Comparison of ENCODE assay signal across 9 cellular contexts in genomic region chr2:152432206-152432653, GRCh38.
DNase-seq lines count a peak whose midpoint lies in the region; TF ChIP-seq lines count a peak whose summit lies in the region.
"Had no signal": no experiment of that assay in that cellular context is flagged by ENCODE, and none has a peak within 500 bp of the region (broad histone marks: within the 10 kb centered on the region; RNA-seq: fewer than 3 reads in every experiment).

No MANE protein-coding gene starts in this region.

- no peak overlapping the region for H2AFZ ChIP-seq in PC-9

- no peaks in the 10 kb centered on the region for H3K9me3 ChIP-seq in PC-9 (ENCODE audit: insufficient read depth, low read depth)
- no peaks in the 10 kb centered on the region for H3K9me3 ChIP-seq in thyroid gland

- H3K36me3 Mint-ChIP-seq in progenitor cell of endocrine pancreas (ENCODE audit: insufficient read depth) = no peaks in the 10 kb centered on the region
- H3K36me3 Mint-ChIP-seq in chondrocyte (ENCODE audit: low read depth) = no peaks in the 10 kb centered on the region

- H3K4me1 ChIP-seq in PC-9 (replicated peaks; ENCODE audit: insufficient read depth) = peaks cover 30% of the 10 kb centered on the region
- H3K4me1 ChIP-seq in thyroid gland = peaks cover 9 to 13% of the 10 kb centered on the region in 2 donors

- H3K4me1 Mint-ChIP-seq in progenitor cell of endocrine pancreas (ENCODE audit: low read depth) (peaks cover 26% of the 10 kb centered on the region), chondrocyte (ENCODE audit: low read depth) (peaks cover 13% of the 10 kb centered on the region)

- H3K36me3 ChIP-seq in PC-9 (ENCODE audit: low read depth) (0 out of 2 replicates have a peak, but pooled peaks cover 5% of the 10 kb centered on the region), thyroid gland (no peaks in the 10 kb centered on the region)

- H3K27me3 Mint-ChIP-seq in progenitor cell of endocrine pancreas (no peaks in the 10 kb centered on the region), chondrocyte (ENCODE audit: low read depth) (no peaks in the 10 kb centered on the region)

- H3K27me3 ChIP-seq in PC-9 (ENCODE audit: insufficient read depth, low read depth) (no peaks in the 10 kb centered on the region), thyroid gland (no peaks in the 10 kb centered on the region)

- H3K9me3 Mint-ChIP-seq in progenitor cell of endocrine pancreas (ENCODE audit: low read depth) = no peaks in the 10 kb centered on the region
- no peaks in the 10 kb centered on the region for H3K9me3 Mint-ChIP-seq in chondrocyte (ENCODE audit: low read depth)

- no peak for TF ChIP-seq POLR2A in thyroid gland (IDR thresholded peaks at IDR 0.05)

- no peak for TF ChIP-seq CTCF in PC-9 (conservative IDR thresholded peaks at IDR 0.05)
- no peak for TF ChIP-seq CTCF in fibroblast of mammary gland (conservative IDR thresholded peaks at IDR 0.05; ENCODE audit: control insufficient read depth, insufficient read depth, low read depth, low read length)
- TF ChIP-seq CTCF in progenitor cell of endocrine pancreas (IDR thresholded peaks at IDR 0.05; ENCODE audit: unreplicated experiment) = no peak
- TF ChIP-seq CTCF in thyroid gland (IDR thresholded peaks at IDR 0.05) = no peak
- no peak for TF ChIP-seq CTCF in chondrocyte (IDR thresholded peaks at IDR 0.05)

- DNase-seq in GM03348 (ENCODE audit: low spot score) (peak; percentile 75), PC-9 (peak in 1 of 2 experiments; percentile 90), fibroblast of mammary gland (ENCODE audit: low read depth) (peak; percentile 98), progenitor cell of endocrine pancreas (ENCODE audit: low spot score, unreplicated experiment) (no peak), DMS114 treated with DMSO at 0.1 percent for 48 hours (lab: John Stamatoyannopoulos, UW; ENCODE audit: unreplicated experiment) (no peak), thyroid gland (no peak), chondrocyte (ENCODE audit: low spot score) (no peak), HT-29 (ENCODE audit: low spot score) (no peak)
- DNase-seq: NCI-H345 had no signal

- H3K79me2 ChIP-seq in PC-9 (ENCODE audit: low read depth) = peaks cover 92% of the 10 kb centered on the region

- WGBS in thyroid gland, 2 donors = 66 to 68% methylated on average over 3 of the region's 3 CpGs

- CTCF ChIA-PET in PC-9 (lab: Charles Lee) = no interaction called here

- H4K20me1 ChIP-seq in PC-9 (ENCODE audit: insufficient read depth) = no peaks in the 10 kb centered on the region

- H3K4me3 ChIP-seq in PC-9 (no peak overlapping the region), fibroblast of mammary gland (ENCODE audit: control insufficient read depth, low read depth, low read length) (no peak overlapping the region), thyroid gland (replicated peaks in 1 of 3) (no peak overlapping the region)

- POLR2A ChIA-PET in PC-9 (lab: Charles Lee; ENCODE audit: unreplicated experiment) = no interaction called here

- no peaks in the 10 kb centered on the region; the same call in 1 of the 2 replicates for H3K9me2 ChIP-seq in PC-9 (ENCODE audit: insufficient read depth)

- BruUV-seq in PC-9 (replicated peaks; lab: Mats Ljungman, UMichigan) = no TSS peak

- H3F3A ChIP-seq in PC-9 (ENCODE audit: insufficient read depth, low read depth) = peaks cover 15% of the 10 kb centered on the region

- H3K4me3 Mint-ChIP-seq in progenitor cell of endocrine pancreas (ENCODE audit: low read depth) = no peak overlapping the region
- no peak overlapping the region for H3K4me3 Mint-ChIP-seq in chondrocyte (ENCODE audit: unreplicated experiment)

- H3K27ac Mint-ChIP-seq in progenitor cell of endocrine pancreas (peak overlapping the region; percentile 34), chondrocyte (ENCODE audit: unreplicated experiment) (no peak overlapping the region)

- H3K27ac ChIP-seq in PC-9 = peak overlapping the region; percentile 85
- peak overlapping the region in 1 of 3 donors; percentile 45 for H3K27ac ChIP-seq in thyroid gland

- H3K4me2 ChIP-seq in PC-9 = peak overlapping the region; percentile 41

- intact Hi-C loops in PC-9 (cut with micrococcal nuclease; ENCODE audit: unreplicated experiment) (no loop called here), thyroid gland (cut with DNase I) (no loop called here)

Comparison
In these comparisons a context has a peak if more than half of its experiments do, and no peak if none do; other contexts are left out.
1. DNase-seq: peak in GM03348 (single experiment) and fibroblast of mammary gland (single experiment); none in progenitor cell of endocrine pancreas (single experiment), DMS114 treated with DMSO at 0.1 percent for 48 hours (single experiment), thyroid gland (0 of 2), chondrocyte (single experiment) and HT-29 (single experiment).